In genomic region chr11:38274031-38274430, GRCh38 we compare ENCODE assay signal across 17 cellular contexts.
DNase-seq lines count a peak whose midpoint lies in the region; ATAC-seq and TF ChIP-seq lines count a peak whose summit lies in the region.
"Had no signal": no experiment of that assay in that cellular context is flagged by ENCODE, and none has a peak within 500 bp of the region (broad histone marks: within the 10 kb centered on the region; RNA-seq: fewer than 3 reads in every experiment).

No MANE protein-coding gene starts in this region.

- ATAC-seq in GM18858 (IDR thresholded peaks at IDR 0.05; ENCODE audit: unreplicated experiment): no peak
- no peak for ATAC-seq in activated CD4-positive, alpha-beta T cell treated with anti-CD3 and anti-CD28 coated beads for 36 hours
- no peak for ATAC-seq in HG03469 (IDR thresholded peaks at IDR 0.05; ENCODE audit: unreplicated experiment)
- ATAC-seq: GM12878, GM23338 had no signal

- DNase-seq in MCF 10A (ENCODE audit: unreplicated experiment): peak; percentile 57
- no peak for DNase-seq in breast epithelium (ENCODE audit: low spot score in 2 of 2)
- peak; percentile 76 for DNase-seq in astrocyte of the cerebellum (ENCODE audit: low read depth)
- DNase-seq in fibroblast of pulmonary artery (ENCODE audit: low read depth): peak; percentile 3
- no peak for DNase-seq in DMS79 (lab: John Stamatoyannopoulos, UW)
- no peak for DNase-seq in activated CD4-positive, alpha-beta T cell treated with anti-CD3 and anti-CD28 coated beads for 36 hours
- DNase-seq: KBM-7, NCI-H187 treated with DMSO at 0.1 percent for 48 hours, NCI-H82 had no signal

- no peaks in the 10 kb centered on the region for H3K4me1 Mint-ChIP-seq in MCF 10A (ENCODE audit: insufficient read depth, unreplicated experiment)
- H3K4me1 Mint-ChIP-seq in activated CD4-positive, alpha-beta T cell treated with anti-CD3 and anti-CD28 coated beads for 36 hours: no peaks in the 10 kb centered on the region
- H3K4me1 Mint-ChIP-seq: GM23338 had no signal

- H3K27me3 Mint-ChIP-seq in MCF 10A (ENCODE audit: insufficient read depth, unreplicated experiment): no peaks in the 10 kb centered on the region
- H3K27me3 Mint-ChIP-seq in activated CD4-positive, alpha-beta T cell treated with anti-CD3 and anti-CD28 coated beads for 36 hours: no peaks in the 10 kb centered on the region

- CTCF ChIA-PET in MCF 10A (lab: Yijun Ruan, JAX): no interaction called here
- CTCF ChIA-PET in activated CD4-positive, alpha-beta T cell treated with anti-CD3 and anti-CD28 coated beads for 36 hours (lab: Charles Lee): no interaction called here

- no peaks in the 10 kb centered on the region for H3K36me3 Mint-ChIP-seq in MCF 10A (ENCODE audit: insufficient read depth, unreplicated experiment)
- no peaks in the 10 kb centered on the region for H3K36me3 Mint-ChIP-seq in activated CD4-positive, alpha-beta T cell treated with anti-CD3 and anti-CD28 coated beads for 36 hours (ENCODE audit: low read depth)

- in situ Hi-C loops in astrocyte of the cerebellum (cut with HindIII; ENCODE audit: low sequenced_read_pairs): no loop called here

- BruUV-seq in MCF 10A (replicated peaks; lab: Mats Ljungman, UMichigan): no TSS peak

- POLR2A ChIA-PET in MCF 10A (lab: Yijun Ruan, JAX): no interaction called here
- POLR2A ChIA-PET in activated CD4-positive, alpha-beta T cell treated with anti-CD3 and anti-CD28 coated beads for 36 hours (lab: Charles Lee): no interaction called here

- peaks cover 5 to 6% of the 10 kb centered on the region in 2 donors for H3K9me3 ChIP-seq in breast epithelium
- H3K9me3 ChIP-seq: SJCRH30 had no signal

- H3K4me3 ChIP-seq in breast epithelium (no peak overlapping the region), astrocyte of the cerebellum (ENCODE audit: low read depth, low read length) (no peak overlapping the region), fibroblast of pulmonary artery (replicated peaks; ENCODE audit: low read depth, low read length) (no peak overlapping the region)
- H3K4me3 ChIP-seq: BLaER1 treated with 17β-estradiol and CSF1 and Interleukin-3, amounts not matched to agents 10 nM and 100 nM; GM12878; GM23338; SJCRH30 had no signal

- no peak for TF ChIP-seq CTCF in MCF 10A (IDR thresholded peaks at IDR 0.05; ENCODE audit: unreplicated experiment)
- TF ChIP-seq CTCF in breast epithelium (IDR thresholded peaks at IDR 0.05): no peak
- TF ChIP-seq CTCF in astrocyte of the cerebellum (IDR thresholded peaks at IDR 0.05; ENCODE audit: low read depth, low read length, missing control alignments): no peak
- no peak for TF ChIP-seq CTCF in fibroblast of pulmonary artery (IDR thresholded peaks at IDR 0.05; ENCODE audit: low read length, missing control alignments)

- H3K27ac Mint-ChIP-seq in MCF 10A (ENCODE audit: low read depth, unreplicated experiment): no peak overlapping the region
- H3K27ac Mint-ChIP-seq in activated CD4-positive, alpha-beta T cell treated with anti-CD3 and anti-CD28 coated beads for 36 hours: no peak overlapping the region
- H3K27ac Mint-ChIP-seq: GM23338 had no signal

- no peaks in the 10 kb centered on the region for H3K36me3 ChIP-seq in breast epithelium
- H3K36me3 ChIP-seq: SJCRH30 had no signal

- H3K4me3 Mint-ChIP-seq in MCF 10A (ENCODE audit: unreplicated experiment): no peak overlapping the region
- H3K4me3 Mint-ChIP-seq in activated CD4-positive, alpha-beta T cell treated with anti-CD3 and anti-CD28 coated beads for 36 hours: no peak overlapping the region
- H3K4me3 Mint-ChIP-seq: GM23338 had no signal

- H3K9me3 Mint-ChIP-seq in MCF 10A (ENCODE audit: unreplicated experiment): no peaks in the 10 kb centered on the region
- peaks cover 6% of the 10 kb centered on the region for H3K9me3 Mint-ChIP-seq in activated CD4-positive, alpha-beta T cell treated with anti-CD3 and anti-CD28 coated beads for 36 hours (ENCODE audit: low read depth)

- H3K27me3 ChIP-seq in breast epithelium: no peaks in the 10 kb centered on the region
- H3K27me3 ChIP-seq: BLaER1 treated with 17β-estradiol and CSF1 and Interleukin-3, amounts not matched to agents 10 nM and 100 nM; SJCRH30 had no signal

- H3K4me1 ChIP-seq in breast epithelium: no peaks in the 10 kb centered on the region
- H3K4me1 ChIP-seq: SJCRH30 had no signal

- no peak for TF ChIP-seq POLR2A in breast epithelium (IDR thresholded peaks at IDR 0.05)

- intact Hi-C loops in MCF 10A (cut with micrococcal nuclease): no loop called here
- intact Hi-C loops in breast epithelium (cut with DNase I; ENCODE audit: low total_unique reads): no loop called here
- intact Hi-C loops in activated CD4-positive, alpha-beta T cell treated with anti-CD3 and anti-CD28 coated beads for 36 hours (cut with DNase I, micrococcal nuclease): no loop called here

- H3K27ac ChIP-seq in breast epithelium: no peak overlapping the region
- H3K27ac ChIP-seq: 22Rv1; BLaER1 treated with 17β-estradiol and CSF1 and Interleukin-3, amounts not matched to agents 10 nM and 100 nM; HL-60; SJCRH30 had no signal

Comparison
In these comparisons a context has a peak if more than half of its experiments do, and no peak if none do; other contexts are left out.
1. DNase-seq: peak in MCF 10A (single experiment), astrocyte of the cerebellum (single experiment) and fibroblast of pulmonary artery (single experiment); none in breast epithelium (0 of 2), DMS79 (single experiment) and activated CD4-positive, alpha-beta T cell treated with anti-CD3 and anti-CD28 coated beads for 36 hours (single experiment).